28 cellular contexts compared by ENCODE assay signal in genomic region chr3:162329514-162329913, GRCh38.
"Had no signal": no experiment of that assay in that cellular context is flagged by ENCODE, and none has a peak within 500 bp of the region (broad histone marks: within the 10 kb centered on the region; RNA-seq: fewer than 3 reads in every experiment).

No MANE protein-coding gene starts in this region.

- H3K27me3 ChIP-seq: neural progenitor cell, ovary, spleen, suprapubic skin, testis, tibial artery, transverse colon, upper lobe of right lung, uterus had no signal

- H3K79me2 ChIP-seq: parathyroid adenoma had no signal

- H2AFZ ChIP-seq: neural progenitor cell, parathyroid adenoma had no signal

- H3K36me3 ChIP-seq: neural progenitor cell, ovary, spleen, suprapubic skin, tibial artery, transverse colon, upper lobe of right lung, uterus had no signal

- H3K4me3 ChIP-seq: neural progenitor cell, ovary, psoas muscle, skin epidermis, smooth muscle cell, spleen, suprapubic skin, testis, tibial artery, transverse colon, upper lobe of right lung, uterus had no signal

- H3K4me1 ChIP-seq: neural progenitor cell, parathyroid adenoma, psoas muscle, spleen, suprapubic skin, testis, tibial artery, transverse colon, upper lobe of right lung, uterus had no signal

- H3K4me2 ChIP-seq: neural progenitor cell, smooth muscle cell had no signal

- H3K27ac ChIP-seq: neural progenitor cell, ovary, parathyroid adenoma, psoas muscle, skin epidermis, spleen, suprapubic skin, testis, tibial artery, transverse colon, upper lobe of right lung, uterus had no signal

- H3K9ac ChIP-seq: neural progenitor cell, parathyroid adenoma had no signal

- H3K9me3 ChIP-seq: ovary, psoas muscle, testis, tibial artery, transverse colon, upper lobe of right lung, uterus had no signal

- ATAC-seq: natural killer cell; psoas muscle; right cardiac atrium; sciatic nerve; stimulated activated memory B cell treated with anti-CD40 and anti-IgM and Interleukin-4, amounts not matched to agents 10 μg/mL and 1 μg/mL and 100 μg/mL, for 72 hours; stimulated activated naive CD8-positive, alpha-beta T cell treated with anti-CD3 and anti-CD28 coated beads, Interleukin-15, amount 100 ng/mL, for 72 hours; stimulated activated naive CD8-positive, alpha-beta T cell treated with anti-CD3 and anti-CD28 coated beads, Interleukin-15, Interleukin-2, amounts not matched to agents 100 U/mL and 50 U/mL, for 24 hours; upper lobe of right lung had no signal

- DNase-seq: natural killer cell; occipital lobe; ovary; posterior cingulate gyrus; psoas muscle; right cardiac atrium; spleen; stimulated activated CD4-positive, alpha-beta T cell treated with anti-CD3 and anti-CD28 coated beads, Interleukin-12 subunit alpha, Interleukin-12 subunit beta, amount 100 ng/mL, for 4 hours; stimulated activated CD4-positive, alpha-beta T cell treated with anti-CD3 and anti-CD28 coated beads, Interleukin-1b, Interleukin-23, amount 100 ng/mL, for 48 hours; stimulated activated CD4-positive, alpha-beta T cell treated with anti-CD3 and anti-CD28 coated beads, Interleukin-4, amount 100 ng/mL, for 1 hour; stimulated activated CD4-positive, alpha-beta T cell treated with anti-CD3 and anti-CD28 coated beads, Interleukin-4, amount 100 ng/mL, for 4 hours; stimulated activated CD8-positive, alpha-beta memory T cell treated with anti-CD3 and anti-CD28 coated beads, Interleukin-4, amount 100 ng/mL, for 48 hours; stimulated activated naive CD4-positive, alpha-beta T cell; stimulated activated naive CD8-positive, alpha-beta T cell treated with anti-CD3 and anti-CD28 coated beads, Interleukin-15, amount 100 ng/mL, for 72 hours; stimulated activated naive CD8-positive, alpha-beta T cell treated with anti-CD3 and anti-CD28 coated beads, Interleukin-15, Interleukin-2, amounts not matched to agents 100 U/mL and 50 U/mL, for 24 hours; substantia nigra; testis; tibial artery; transverse colon; upper lobe of right lung; uterus had no signal
